In the genomic region with DNA sequence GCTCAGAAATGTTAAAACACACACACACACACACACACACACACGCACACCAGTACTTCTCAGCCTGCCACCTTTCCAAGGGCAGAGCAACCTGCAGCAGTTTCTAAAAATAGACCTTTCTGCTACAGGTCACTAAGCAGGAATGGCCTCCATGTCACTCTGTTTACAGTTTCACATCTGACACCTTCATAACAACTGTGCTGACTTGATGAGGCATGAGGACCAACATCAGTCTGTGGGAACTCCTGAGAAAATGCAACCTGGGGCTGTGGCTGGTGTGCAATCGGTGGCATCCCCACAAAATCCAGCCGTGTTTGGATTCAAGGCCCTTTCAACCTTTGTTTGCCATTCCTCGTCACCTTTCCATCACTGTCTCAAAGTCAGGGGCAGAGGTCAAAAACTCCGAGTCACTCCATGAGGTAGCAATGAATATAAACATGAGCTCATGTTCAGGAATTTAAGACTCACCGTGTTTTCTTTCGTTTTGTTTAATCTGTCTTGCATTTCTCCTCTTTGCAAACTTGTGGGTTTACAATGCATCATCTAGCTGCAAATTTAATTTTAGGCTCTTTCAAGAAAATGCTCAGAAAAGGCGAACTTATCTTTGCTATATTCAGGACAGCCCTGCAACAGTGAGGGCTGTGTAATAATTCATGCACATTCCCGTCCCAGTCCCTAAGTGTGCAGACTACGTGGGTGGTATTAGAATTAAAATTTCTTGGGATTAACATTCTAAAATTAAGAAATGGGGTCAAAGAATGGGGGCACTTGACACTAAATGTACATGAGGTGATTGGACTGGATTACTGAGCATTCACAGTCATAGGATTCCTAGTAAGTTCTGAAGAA, we compare ENCODE assay signal across 2 cellular contexts.
A peak's percentile ranks its signal among the peaks of the same experiment; 100 is the strongest.
TF ChIP-seq lines count a peak whose summit lies in the region.

No MANE protein-coding gene starts in this region.

TF ChIP-seq in A549, 52 proteins besides CTCF, POLR2A, EP300 and RAD21 (continued from another document):
- TF ChIP-seq JUNB (IDR thresholded peaks at IDR 0.05), result peak; percentile 45
- TF ChIP-seq, protein P1, sequence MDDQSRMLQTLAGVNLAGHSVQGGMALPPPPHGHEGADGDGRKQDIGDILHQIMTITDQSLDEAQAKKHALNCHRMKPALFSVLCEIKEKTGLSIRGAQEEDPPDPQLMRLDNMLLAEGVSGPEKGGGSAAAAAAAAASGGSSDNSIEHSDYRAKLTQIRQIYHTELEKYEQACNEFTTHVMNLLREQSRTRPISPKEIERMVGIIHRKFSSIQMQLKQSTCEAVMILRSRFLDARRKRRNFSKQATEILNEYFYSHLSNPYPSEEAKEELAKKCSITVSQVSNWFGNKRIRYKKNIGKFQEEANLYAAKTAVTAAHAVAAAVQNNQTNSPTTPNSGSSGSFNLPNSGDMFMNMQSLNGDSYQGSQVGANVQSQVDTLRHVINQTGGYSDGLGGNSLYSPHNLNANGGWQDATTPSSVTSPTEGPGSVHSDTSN (IDR thresholded peaks at IDR 0.05), result no peak
- no peak for TF ChIP-seq CEBPB (IDR thresholded peaks at IDR 0.05)
- peak; percentile 63; the same call in 1 of the 2 replicates for TF ChIP-seq GATA3 (IDR thresholded peaks at IDR 0.05; ENCODE audit: borderline replicate concordance)
- TF ChIP-seq KDM5A (IDR thresholded peaks at IDR 0.05), result no peak
- no peak for TF ChIP-seq BHLHE40 (IDR thresholded peaks at IDR 0.05; ENCODE audit: low read depth, low read length)
- no peak for TF ChIP-seq EHF (CRISPR knock-in tag; IDR thresholded peaks at IDR 0.05)
- TF ChIP-seq ESRRA (IDR thresholded peaks at IDR 0.05; ENCODE audit: borderline replicate concordance, low read length), result peak; percentile 74; the same call in 1 of the 2 replicates
- TF ChIP-seq, protein P2, sequence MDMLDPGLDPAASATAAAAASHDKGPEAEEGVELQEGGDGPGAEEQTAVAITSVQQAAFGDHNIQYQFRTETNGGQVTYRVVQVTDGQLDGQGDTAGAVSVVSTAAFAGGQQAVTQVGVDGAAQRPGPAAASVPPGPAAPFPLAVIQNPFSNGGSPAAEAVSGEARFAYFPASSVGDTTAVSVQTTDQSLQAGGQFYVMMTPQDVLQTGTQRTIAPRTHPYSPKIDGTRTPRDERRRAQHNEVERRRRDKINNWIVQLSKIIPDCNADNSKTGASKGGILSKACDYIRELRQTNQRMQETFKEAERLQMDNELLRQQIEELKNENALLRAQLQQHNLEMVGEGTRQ (IDR thresholded peaks at IDR 0.05), result no peak
- TF ChIP-seq CBX8 (IDR thresholded peaks at IDR 0.05), result no peak
- TF ChIP-seq, protein P3, sequence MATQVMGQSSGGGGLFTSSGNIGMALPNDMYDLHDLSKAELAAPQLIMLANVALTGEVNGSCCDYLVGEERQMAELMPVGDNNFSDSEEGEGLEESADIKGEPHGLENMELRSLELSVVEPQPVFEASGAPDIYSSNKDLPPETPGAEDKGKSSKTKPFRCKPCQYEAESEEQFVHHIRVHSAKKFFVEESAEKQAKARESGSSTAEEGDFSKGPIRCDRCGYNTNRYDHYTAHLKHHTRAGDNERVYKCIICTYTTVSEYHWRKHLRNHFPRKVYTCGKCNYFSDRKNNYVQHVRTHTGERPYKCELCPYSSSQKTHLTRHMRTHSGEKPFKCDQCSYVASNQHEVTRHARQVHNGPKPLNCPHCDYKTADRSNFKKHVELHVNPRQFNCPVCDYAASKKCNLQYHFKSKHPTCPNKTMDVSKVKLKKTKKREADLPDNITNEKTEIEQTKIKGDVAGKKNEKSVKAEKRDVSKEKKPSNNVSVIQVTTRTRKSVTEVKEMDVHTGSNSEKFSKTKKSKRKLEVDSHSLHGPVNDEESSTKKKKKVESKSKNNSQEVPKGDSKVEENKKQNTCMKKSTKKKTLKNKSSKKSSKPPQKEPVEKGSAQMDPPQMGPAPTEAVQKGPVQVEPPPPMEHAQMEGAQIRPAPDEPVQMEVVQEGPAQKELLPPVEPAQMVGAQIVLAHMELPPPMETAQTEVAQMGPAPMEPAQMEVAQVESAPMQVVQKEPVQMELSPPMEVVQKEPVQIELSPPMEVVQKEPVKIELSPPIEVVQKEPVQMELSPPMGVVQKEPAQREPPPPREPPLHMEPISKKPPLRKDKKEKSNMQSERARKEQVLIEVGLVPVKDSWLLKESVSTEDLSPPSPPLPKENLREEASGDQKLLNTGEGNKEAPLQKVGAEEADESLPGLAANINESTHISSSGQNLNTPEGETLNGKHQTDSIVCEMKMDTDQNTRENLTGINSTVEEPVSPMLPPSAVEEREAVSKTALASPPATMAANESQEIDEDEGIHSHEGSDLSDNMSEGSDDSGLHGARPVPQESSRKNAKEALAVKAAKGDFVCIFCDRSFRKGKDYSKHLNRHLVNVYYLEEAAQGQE (IDR thresholded peaks at IDR 0.05), result no peak
- no peak; the same call in 1 of the 2 replicates for TF ChIP-seq FOSL2 (IDR thresholded peaks at IDR 0.05)
- TF ChIP-seq FOSL2 (CRISPR knock-in tag; IDR thresholded peaks at IDR 0.05), result peak; percentile 68
- no peak for TF ChIP-seq ZNF302 (CRISPR knock-in tag; IDR thresholded peaks at IDR 0.05)
- TF ChIP-seq, protein P4, sequence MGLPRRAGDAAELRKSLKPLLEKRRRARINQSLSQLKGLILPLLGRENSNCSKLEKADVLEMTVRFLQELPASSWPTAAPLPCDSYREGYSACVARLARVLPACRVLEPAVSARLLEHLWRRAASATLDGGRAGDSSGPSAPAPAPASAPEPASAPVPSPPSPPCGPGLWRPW (IDR thresholded peaks at IDR 0.05), result no peak
- TF ChIP-seq, protein P5, sequence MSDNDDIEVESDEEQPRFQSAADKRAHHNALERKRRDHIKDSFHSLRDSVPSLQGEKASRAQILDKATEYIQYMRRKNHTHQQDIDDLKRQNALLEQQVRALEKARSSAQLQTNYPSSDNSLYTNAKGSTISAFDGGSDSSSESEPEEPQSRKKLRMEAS (IDR thresholded peaks at IDR 0.05), result peak; percentile 52; the same call in 1 of the 2 replicates
- TF ChIP-seq, protein P6, sequence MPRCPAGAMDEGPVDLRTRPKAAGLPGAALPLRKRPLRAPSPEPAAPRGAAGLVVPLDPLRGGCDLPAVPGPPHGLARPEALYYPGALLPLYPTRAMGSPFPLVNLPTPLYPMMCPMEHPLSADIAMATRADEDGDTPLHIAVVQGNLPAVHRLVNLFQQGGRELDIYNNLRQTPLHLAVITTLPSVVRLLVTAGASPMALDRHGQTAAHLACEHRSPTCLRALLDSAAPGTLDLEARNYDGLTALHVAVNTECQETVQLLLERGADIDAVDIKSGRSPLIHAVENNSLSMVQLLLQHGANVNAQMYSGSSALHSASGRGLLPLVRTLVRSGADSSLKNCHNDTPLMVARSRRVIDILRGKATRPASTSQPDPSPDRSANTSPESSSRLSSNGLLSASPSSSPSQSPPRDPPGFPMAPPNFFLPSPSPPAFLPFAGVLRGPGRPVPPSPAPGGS (IDR thresholded peaks at IDR 0.05), result no peak
- no peak for TF ChIP-seq CHD4 (IDR thresholded peaks at IDR 0.05; ENCODE audit: borderline replicate concordance)
- no peak for TF ChIP-seq RCOR1 (IDR thresholded peaks at IDR 0.05; ENCODE audit: low read depth, low read length)
- TF ChIP-seq HEYL (CRISPR knock-in tag; IDR thresholded peaks at IDR 0.05), result no peak
TF ChIP-seq in A549: peak in this region for 5.

TF ChIP-seq in HepG2, 621 proteins besides CTCF, POLR2A, EP300 and RAD21 (continued from another document and continues in another):
- TF ChIP-seq, protein P7, sequence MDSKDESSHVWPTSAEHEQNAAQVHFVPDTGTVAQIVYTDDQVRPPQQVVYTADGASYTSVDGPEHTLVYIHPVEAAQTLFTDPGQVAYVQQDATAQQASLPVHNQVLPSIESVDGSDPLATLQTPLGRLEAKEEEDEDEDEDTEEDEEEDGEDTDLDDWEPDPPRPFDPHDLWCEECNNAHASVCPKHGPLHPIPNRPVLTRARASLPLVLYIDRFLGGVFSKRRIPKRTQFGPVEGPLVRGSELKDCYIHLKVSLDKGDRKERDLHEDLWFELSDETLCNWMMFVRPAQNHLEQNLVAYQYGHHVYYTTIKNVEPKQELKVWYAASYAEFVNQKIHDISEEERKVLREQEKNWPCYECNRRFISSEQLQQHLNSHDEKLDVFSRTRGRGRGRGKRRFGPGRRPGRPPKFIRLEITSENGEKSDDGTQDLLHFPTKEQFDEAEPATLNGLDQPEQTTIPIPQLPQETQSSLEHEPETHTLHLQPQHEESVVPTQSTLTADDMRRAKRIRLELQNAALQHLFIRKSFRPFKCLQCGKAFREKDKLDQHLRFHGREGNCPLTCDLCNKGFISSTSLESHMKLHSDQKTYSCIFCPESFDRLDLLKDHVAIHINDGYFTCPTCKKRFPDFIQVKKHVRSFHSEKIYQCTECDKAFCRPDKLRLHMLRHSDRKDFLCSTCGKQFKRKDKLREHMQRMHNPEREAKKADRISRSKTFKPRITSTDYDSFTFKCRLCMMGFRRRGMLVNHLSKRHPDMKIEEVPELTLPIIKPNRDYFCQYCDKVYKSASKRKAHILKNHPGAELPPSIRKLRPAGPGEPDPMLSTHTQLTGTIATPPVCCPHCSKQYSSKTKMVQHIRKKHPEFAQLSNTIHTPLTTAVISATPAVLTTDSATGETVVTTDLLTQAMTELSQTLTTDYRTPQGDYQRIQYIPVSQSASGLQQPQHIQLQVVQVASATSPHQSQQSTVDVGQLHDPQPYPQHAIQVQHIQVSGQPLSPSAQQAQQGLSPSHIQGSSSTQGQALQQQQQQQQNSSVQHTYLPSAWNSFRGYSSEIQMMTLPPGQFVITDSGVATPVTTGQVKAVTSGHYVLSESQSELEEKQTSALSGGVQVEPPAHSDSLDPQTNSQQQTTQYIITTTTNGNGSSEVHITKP (CRISPR knock-in tag; IDR thresholded peaks at IDR 0.05; ENCODE audit: low read depth), result no peak
- TF ChIP-seq, protein P8, sequence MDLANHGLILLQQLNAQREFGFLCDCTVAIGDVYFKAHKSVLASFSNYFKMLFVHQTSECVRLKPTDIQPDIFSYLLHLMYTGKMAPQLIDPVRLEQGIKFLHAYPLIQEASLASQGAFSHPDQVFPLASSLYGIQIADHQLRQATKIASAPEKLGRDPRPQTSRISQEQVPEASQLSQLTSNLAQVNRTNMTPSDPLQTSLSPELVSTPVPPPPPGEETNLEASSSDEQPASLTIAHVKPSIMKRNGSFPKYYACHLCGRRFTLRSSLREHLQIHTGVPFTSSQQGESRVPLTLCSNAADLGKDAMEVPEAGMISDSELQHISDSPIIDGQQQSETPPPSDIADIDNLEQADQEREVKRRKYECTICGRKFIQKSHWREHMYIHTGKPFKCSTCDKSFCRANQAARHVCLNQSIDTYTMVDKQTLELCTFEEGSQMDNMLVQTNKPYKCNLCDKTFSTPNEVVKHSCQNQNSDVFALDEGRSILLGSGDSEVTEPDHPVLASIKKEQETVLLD (CRISPR knock-in tag; IDR thresholded peaks at IDR 0.05; ENCODE audit: low read depth), result no peak
- TF ChIP-seq ZNF558 (CRISPR knock-in tag; IDR thresholded peaks at IDR 0.05; ENCODE audit: borderline replicate concordance) (no peak), ZNF780A (CRISPR knock-in tag; IDR thresholded peaks at IDR 0.05) (no peak), KDM1A (CRISPR knock-in tag; IDR thresholded peaks at IDR 0.05) (no peak), HCFC1 (IDR thresholded peaks at IDR 0.05; ENCODE audit: low read depth, low read length) (no peak), HNF4G (IDR thresholded peaks at IDR 0.05; ENCODE audit: borderline replicate concordance, low read depth, low read length) (0 out of 2 replicates have a peak, but pooled peaks have one; percentile 14), HNF4G (CRISPR knock-in tag; IDR thresholded peaks at IDR 0.05; ENCODE audit: borderline replicate concordance, low read depth) (no peak), HHEX (CRISPR knock-in tag; IDR thresholded peaks at IDR 0.05) (peak; percentile 78), ZNF772 (CRISPR knock-in tag; IDR thresholded peaks at IDR 0.05) (0 out of 2 replicates have a peak, but pooled peaks have one; percentile 36), PHF8 (CRISPR knock-in tag; IDR thresholded peaks at IDR 0.05) (no peak), YEATS2 (CRISPR knock-in tag; IDR thresholded peaks at IDR 0.05; ENCODE audit: borderline replicate concordance) (no peak), ZNF839 (CRISPR knock-in tag; IDR thresholded peaks at IDR 0.05; ENCODE audit: borderline replicate concordance) (no peak), ISX (CRISPR knock-in tag; conservative IDR thresholded peaks at IDR 0.05) (no peak)
- TF ChIP-seq, protein P9, sequence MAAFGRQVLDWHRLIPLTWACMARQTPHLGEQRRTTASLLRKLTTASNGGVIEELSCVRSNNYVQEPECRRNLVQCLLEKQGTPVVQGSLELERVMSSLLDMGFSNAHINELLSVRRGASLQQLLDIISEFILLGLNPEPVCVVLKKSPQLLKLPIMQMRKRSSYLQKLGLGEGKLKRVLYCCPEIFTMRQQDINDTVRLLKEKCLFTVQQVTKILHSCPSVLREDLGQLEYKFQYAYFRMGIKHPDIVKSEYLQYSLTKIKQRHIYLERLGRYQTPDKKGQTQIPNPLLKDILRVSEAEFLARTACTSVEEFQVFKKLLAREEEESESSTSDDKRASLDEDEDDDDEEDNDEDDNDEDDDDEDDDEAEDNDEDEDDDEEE (CRISPR knock-in tag; IDR thresholded peaks at IDR 0.05), result no peak
- TF ChIP-seq, protein P10, sequence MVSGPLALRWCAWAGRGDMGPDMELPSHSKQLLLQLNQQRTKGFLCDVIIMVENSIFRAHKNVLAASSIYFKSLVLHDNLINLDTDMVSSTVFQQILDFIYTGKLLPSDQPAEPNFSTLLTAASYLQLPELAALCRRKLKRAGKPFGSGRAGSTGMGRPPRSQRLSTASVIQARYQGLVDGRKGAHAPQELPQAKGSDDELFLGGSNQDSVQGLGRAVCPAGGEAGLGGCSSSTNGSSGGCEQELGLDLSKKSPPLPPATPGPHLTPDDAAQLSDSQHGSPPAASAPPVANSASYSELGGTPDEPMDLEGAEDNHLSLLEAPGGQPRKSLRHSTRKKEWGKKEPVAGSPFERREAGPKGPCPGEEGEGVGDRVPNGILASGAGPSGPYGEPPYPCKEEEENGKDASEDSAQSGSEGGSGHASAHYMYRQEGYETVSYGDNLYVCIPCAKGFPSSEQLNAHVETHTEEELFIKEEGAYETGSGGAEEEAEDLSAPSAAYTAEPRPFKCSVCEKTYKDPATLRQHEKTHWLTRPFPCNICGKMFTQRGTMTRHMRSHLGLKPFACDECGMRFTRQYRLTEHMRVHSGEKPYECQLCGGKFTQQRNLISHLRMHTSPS (CRISPR knock-in tag; IDR thresholded peaks at IDR 0.05; ENCODE audit: low read depth), result no peak
- TF ChIP-seq, protein P11, sequence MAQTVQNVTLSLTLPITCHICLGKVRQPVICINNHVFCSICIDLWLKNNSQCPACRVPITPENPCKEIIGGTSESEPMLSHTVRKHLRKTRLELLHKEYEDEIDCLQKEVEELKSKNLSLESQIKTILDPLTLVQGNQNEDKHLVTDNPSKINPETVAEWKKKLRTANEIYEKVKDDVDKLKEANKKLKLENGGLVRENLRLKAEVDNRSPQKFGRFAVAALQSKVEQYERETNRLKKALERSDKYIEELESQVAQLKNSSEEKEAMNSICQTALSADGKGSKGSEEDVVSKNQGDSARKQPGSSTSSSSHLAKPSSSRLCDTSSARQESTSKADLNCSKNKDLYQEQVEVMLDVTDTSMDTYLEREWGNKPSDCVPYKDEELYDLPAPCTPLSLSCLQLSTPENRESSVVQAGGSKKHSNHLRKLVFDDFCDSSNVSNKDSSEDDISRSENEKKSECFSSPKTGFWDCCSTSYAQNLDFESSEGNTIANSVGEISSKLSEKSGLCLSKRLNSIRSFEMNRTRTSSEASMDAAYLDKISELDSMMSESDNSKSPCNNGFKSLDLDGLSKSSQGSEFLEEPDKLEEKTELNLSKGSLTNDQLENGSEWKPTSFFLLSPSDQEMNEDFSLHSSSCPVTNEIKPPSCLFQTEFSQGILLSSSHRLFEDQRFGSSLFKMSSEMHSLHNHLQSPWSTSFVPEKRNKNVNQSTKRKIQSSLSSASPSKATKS (CRISPR knock-in tag; IDR thresholded peaks at IDR 0.05), result no peak
